9 cellular contexts compared by ENCODE assay signal in genomic region chr19:29596885-29597525, GRCh38. TPM values are rescaled to one million over a fixed set of nuclear protein-coding genes. Genes with fewer than 3 reads are reported as not detected.
DNase-seq lines count a peak whose midpoint lies in the region; ATAC-seq, FAIRE-seq and TF ChIP-seq lines count a peak whose summit lies in the region.
"Had no signal": no experiment of that assay in that cellular context is flagged by ENCODE, and none has a peak within 500 bp of the region (broad histone marks: within the 10 kb centered on the region; RNA-seq: fewer than 3 reads in every experiment).

No MANE protein-coding gene starts in this region.

- CTCF ChIA-PET in activated CD4-positive, alpha-beta memory T cell treated with anti-CD3 and anti-CD28 coated beads for 36 hours (lab: Charles Lee): interaction anchor here (0.7 to 3.0 kb wide), 5 partner anchors 9 to 129 kb away, joined by 3 to 13 read pairs (median 4); no protein-coding TSS in a partner anchor

- H3K4me3 Mint-ChIP-seq in astrocyte (ENCODE audit: unreplicated experiment) (no peak overlapping the region), nephron progenitor cell (peak overlapping the region; percentile 50)
- no peak overlapping the region for H3K4me3 Mint-ChIP-seq in activated CD4-positive, alpha-beta memory T cell treated with anti-CD3 and anti-CD28 coated beads for 36 hours

- H3K4me3 ChIP-seq in astrocyte (ENCODE audit: insufficient read depth, low read depth, low read length) (no peak overlapping the region), psoas muscle (no peak overlapping the region)

- H3K27me3 ChIP-seq in astrocyte (ENCODE audit: insufficient read depth, low read length): peaks cover 5% of the 10 kb centered on the region
- H3K27me3 ChIP-seq in psoas muscle (ENCODE audit: insufficient read depth in 3 of 3, low read length in 2 of 3): peaks cover 0 to 40% (median 3%) of the 10 kb centered on the region in 3 donors

- no peak overlapping the region for H3K9ac ChIP-seq in astrocyte (ENCODE audit: low read length)

- WGBS in psoas muscle, 3 donors: 16 to 19% (median 17%) methylated on average over 9 of the region's 9 CpGs

- DNase-seq in GM03348 (ENCODE audit: low spot score) (peak; percentile 33), NCI-H187 (lab: John Stamatoyannopoulos, UW) (peak; percentile 56 to 97), astrocyte (ENCODE audit: low read depth) (peak; percentile 4), nephron progenitor cell (peak; percentile 51), psoas muscle (no peak)
- DNase-seq in activated CD4-positive, alpha-beta memory T cell treated with anti-CD3 and anti-CD28 coated beads for 36 hours: no peak
- DNase-seq: activated naive CD4-positive, alpha-beta T cell treated with Interleukin-2 at 50 U/mL for 16 hours had no signal

- H3K36me3 ChIP-seq in astrocyte (ENCODE audit: insufficient read depth, low read length) (no peaks in the 10 kb centered on the region), psoas muscle (ENCODE audit: insufficient read depth in 1 of 2, low read depth in 1 of 2) (no peaks in the 10 kb centered on the region)

- H3K4me1 ChIP-seq in astrocyte (ENCODE audit: insufficient read depth, low read length): no peaks in the 10 kb centered on the region
- no peaks in the 10 kb centered on the region for H3K4me1 ChIP-seq in psoas muscle

- H3K36me3 Mint-ChIP-seq in astrocyte (ENCODE audit: low read depth, unreplicated experiment) (no peaks in the 10 kb centered on the region), nephron progenitor cell (ENCODE audit: low read depth) (no peaks in the 10 kb centered on the region)
- no peaks in the 10 kb centered on the region for H3K36me3 Mint-ChIP-seq in activated CD4-positive, alpha-beta memory T cell treated with anti-CD3 and anti-CD28 coated beads for 36 hours

- H3K9me3 Mint-ChIP-seq in astrocyte (ENCODE audit: unreplicated experiment): no peaks in the 10 kb centered on the region
- no peaks in the 10 kb centered on the region for H3K9me3 Mint-ChIP-seq in nephron progenitor cell
- no peaks in the 10 kb centered on the region for H3K9me3 Mint-ChIP-seq in activated CD4-positive, alpha-beta memory T cell treated with anti-CD3 and anti-CD28 coated beads for 36 hours

- H3K9me3 ChIP-seq in astrocyte (ENCODE audit: insufficient read depth, low read depth, low read length) (no peaks in the 10 kb centered on the region), psoas muscle (no peaks in the 10 kb centered on the region)

- FAIRE-seq in astrocyte (lab: Jason Lieb, UNC): no peak
- FAIRE-seq: islet of Langerhans had no signal

- H3K27ac Mint-ChIP-seq in astrocyte (ENCODE audit: unreplicated experiment) (no peak overlapping the region), nephron progenitor cell (peak overlapping the region; percentile 20)
- no peak overlapping the region for H3K27ac Mint-ChIP-seq in activated CD4-positive, alpha-beta memory T cell treated with anti-CD3 and anti-CD28 coated beads for 36 hours

- intact Hi-C loops in psoas muscle (cut with DNase I): no loop called here
- intact Hi-C loops in activated CD4-positive, alpha-beta memory T cell treated with anti-CD3 and anti-CD28 coated beads for 36 hours (cut with micrococcal nuclease): no loop called here

- POLR2A ChIA-PET in activated CD4-positive, alpha-beta memory T cell treated with anti-CD3 and anti-CD28 coated beads for 36 hours (lab: Charles Lee): interaction anchor here (0.8 kb wide), 1 partner anchor 9 kb away, joined by 3 read pairs; the partner anchor contains the start of gene POP4

- no peak overlapping the region for H2AFZ ChIP-seq in astrocyte (ENCODE audit: low read depth, low read length)

- H3K79me2 ChIP-seq in astrocyte (ENCODE audit: insufficient read depth, low read length): no peaks in the 10 kb centered on the region

- H3K4me2 ChIP-seq in astrocyte (ENCODE audit: low read length): no peak overlapping the region

- no peak for ATAC-seq in psoas muscle
- ATAC-seq in HG03025 (IDR thresholded peaks at IDR 0.05; ENCODE audit: low FRiP score, unreplicated experiment): no peak

- TF ChIP-seq CTCF in astrocyte (IDR thresholded peaks at IDR 0.05; ENCODE audit: insufficient read depth, low read depth, low read length): peak; percentile 43
- TF ChIP-seq CTCF in nephron progenitor cell (IDR thresholded peaks at IDR 0.05): peak; percentile 62
- TF ChIP-seq CTCF in psoas muscle (IDR thresholded peaks at IDR 0.05): no peak

- H4K20me1 ChIP-seq in astrocyte (ENCODE audit: insufficient read depth, low read length): no peaks in the 10 kb centered on the region

- H3K27ac ChIP-seq in astrocyte (ENCODE audit: low read depth, low read length): no peak overlapping the region
- no peak overlapping the region for H3K27ac ChIP-seq in psoas muscle

- H3K4me1 Mint-ChIP-seq in astrocyte (ENCODE audit: low read depth, unreplicated experiment): no peaks in the 10 kb centered on the region
- peaks cover 70% of the 10 kb centered on the region for H3K4me1 Mint-ChIP-seq in nephron progenitor cell
- no peaks in the 10 kb centered on the region for H3K4me1 Mint-ChIP-seq in activated CD4-positive, alpha-beta memory T cell treated with anti-CD3 and anti-CD28 coated beads for 36 hours (ENCODE audit: low read depth)

- H3K27me3 Mint-ChIP-seq in astrocyte (ENCODE audit: low read depth, unreplicated experiment) (peaks cover 35% of the 10 kb centered on the region), nephron progenitor cell (ENCODE audit: low read depth, poor library complexity) (peaks cover 47% of the 10 kb centered on the region)
- peaks cover 23% of the 10 kb centered on the region for H3K27me3 Mint-ChIP-seq in activated CD4-positive, alpha-beta memory T cell treated with anti-CD3 and anti-CD28 coated beads for 36 hours

RNA-seq across cellular contexts. Expression of gene POP4, which starts 9.1 kb away (rescaled TPM):
- 52.3 and 60.6 TPM in 2 replicates for total RNA-seq in astrocyte
- total RNA-seq in psoas muscle: 10 to 100 TPM; 45.3 to 70.3 (median 47.9) TPM
- 100 to 1,000 TPM in 1 of 3 donors, 10 to 100 TPM in 2; 63.9 to 144 (median 97.3) TPM for polyA plus RNA-seq in psoas muscle
- total RNA-seq in activated CD4-positive, alpha-beta memory T cell treated with anti-CD3 and anti-CD28 coated beads for 36 hours: 100 to 1,000 TPM; 102 to 103 TPM

Comparison
In these comparisons a context has a peak if more than half of its experiments do, and no peak if none do; other contexts are left out.
1. DNase-seq: peak in GM03348 (single experiment), NCI-H187 (2 of 2), astrocyte (single experiment) and nephron progenitor cell (single experiment); none in psoas muscle (0 of 2) and activated CD4-positive, alpha-beta memory T cell treated with anti-CD3 and anti-CD28 coated beads for 36 hours (single experiment).